Comparison of ENCODE assay signal across 19 cellular contexts in genomic region chr10:9254353-9254752, GRCh38.
DNase-seq lines count a peak whose midpoint lies in the region; ATAC-seq, FAIRE-seq and TF ChIP-seq lines count a peak whose summit lies in the region.
"Had no signal": no experiment of that assay in that cellular context is flagged by ENCODE, and none has a peak within 500 bp of the region (broad histone marks: within the 10 kb centered on the region; RNA-seq: fewer than 3 reads in every experiment).

No MANE protein-coding gene starts in this region.

- no peaks in the 10 kb centered on the region for H3K27me3 ChIP-seq in bronchial epithelial cell (ENCODE audit: control insufficient read depth, insufficient read depth, low read length)
- H3K27me3 ChIP-seq: upper lobe of left lung had no signal

- no peak overlapping the region for H3K4me3 ChIP-seq in bronchial epithelial cell (ENCODE audit: low read depth, low read length)
- H3K4me3 ChIP-seq: upper lobe of left lung had no signal

- FAIRE-seq in bronchial epithelial cell (lab: Jason Lieb, UNC), result no peak
- FAIRE-seq in frontal cortex (lab: Jason Lieb, UNC), result no peak
- FAIRE-seq: TTC549 had no signal

- no peaks in the 10 kb centered on the region for H3K36me3 ChIP-seq in bronchial epithelial cell (ENCODE audit: control insufficient read depth, insufficient read depth, low read length)
- H3K36me3 ChIP-seq: upper lobe of left lung had no signal

- DNase-seq in AG09319 (ENCODE audit: extremely low read depth, low read depth), result peak; percentile 34
- peak; percentile 59 for DNase-seq in LHCN-M2 (ENCODE audit: low read depth)
- peak; percentile 20 for DNase-seq in bronchial epithelial cell (ENCODE audit: low read depth)
- DNase-seq in kidney glomerular epithelial cell (lab: John Stamatoyannopoulos, UW), result peak; percentile 39
- no peak for DNase-seq in NCI-H510A treated with DMSO at 0.1 percent for 48 hours (lab: John Stamatoyannopoulos, UW)
- no peak for DNase-seq in frontal cortex (ENCODE audit: low spot score in 2 of 2)
- DNase-seq: activated naive CD8-positive, alpha-beta T cell treated with anti-CD3 and anti-CD28 coated beads for 36 hours; activated T-cell treated with anti-CD3 and anti-CD28 coated beads, Interleukin-2, amount 50 U/mL, for 4 hours; AML-193; DMS153; hippocampal formation; left ventricle myocardium superior; NCI-H345; stimulated activated CD4-positive, alpha-beta T cell treated with anti-CD3 and anti-CD28 coated beads, Interleukin-12 subunit alpha, Interleukin-12 subunit beta, amount 100 ng/mL, for 4 hours; stimulated activated naive CD4-positive, alpha-beta T cell treated with Interleukin-2 at 50 U/mL for 16 hours; upper lobe of left lung had no signal

- TF ChIP-seq CTCF in AG09319 (IDR thresholded peaks at IDR 0.05; ENCODE audit: low read depth, low read length) (no peak), bronchial epithelial cell (IDR thresholded peaks at IDR 0.05; ENCODE audit: insufficient read depth, low read length, severe bottlenecking) (no peak)

- ATAC-seq in GM18868 (IDR thresholded peaks at IDR 0.05; ENCODE audit: unreplicated experiment) (no peak), HG02642 (IDR thresholded peaks at IDR 0.05; ENCODE audit: poor library complexity, unreplicated experiment) (no peak)
- ATAC-seq: activated T-cell treated with anti-CD3 and anti-CD28 coated beads, Interleukin-2, amount 50 U/mL, for 4 hours; left ventricle myocardium superior had no signal

Comparison
In these comparisons a context has a peak if more than half of its experiments do, and no peak if none do; other contexts are left out.
1. DNase-seq: peak in AG09319 (single experiment), LHCN-M2 (single experiment), bronchial epithelial cell (single experiment) and kidney glomerular epithelial cell (single experiment); none in NCI-H510A treated with DMSO at 0.1 percent for 48 hours (single experiment) and frontal cortex (0 of 2).